ENCODE assay signal across 1 cellular context in genomic region chr19:57946316-57946715, GRCh38.
TF ChIP-seq lines count a peak whose summit lies in the region.

No MANE protein-coding gene starts in this region.

TF ChIP-seq in GM23338, 12 proteins besides CTCF, POLR2A, EP300 and RAD21:
- TF ChIP-seq ZNF462 (CRISPR knock-in tag; IDR thresholded peaks at IDR 0.05), result no peak
- no peak for TF ChIP-seq CREB1 (CRISPR knock-in tag; IDR thresholded peaks at IDR 0.05; ENCODE audit: low read depth)
- no peak for TF ChIP-seq REST (IDR thresholded peaks at IDR 0.05; ENCODE audit: unreplicated experiment)
- TF ChIP-seq STAT1 (IDR thresholded peaks at IDR 0.05; ENCODE audit: unreplicated experiment), result no peak
- no peak for TF ChIP-seq POLR2AphosphoS5 (IDR thresholded peaks at IDR 0.05; ENCODE audit: low read depth)
- no peak for TF ChIP-seq EZH2phosphoT487 (IDR thresholded peaks at IDR 0.05; ENCODE audit: unreplicated experiment)
- TF ChIP-seq EZH2 (IDR thresholded peaks at IDR 0.05; ENCODE audit: low read depth, unreplicated experiment), result no peak
